ENCODE assay signal across 8 cellular contexts in genomic region chr9:64369111-64369510, GRCh38.
DNase-seq lines count a peak whose midpoint lies in the region; ATAC-seq and TF ChIP-seq lines count a peak whose summit lies in the region.
"Not testable (repeated sequence)": the region's sequence is repeated elsewhere in the genome, so short reads cannot be mapped to it uniquely, and the experiment has no call there.

No MANE protein-coding gene starts in this region.

- ATAC-seq in GM18519 (IDR thresholded peaks at IDR 0.05; ENCODE audit: low FRiP score, unreplicated experiment) (peak; percentile 95), HG03521 (IDR thresholded peaks at IDR 0.05; ENCODE audit: unreplicated experiment) (peak; percentile 100), left lobe of liver (peak; percentile 100)

- H3K9me3 Mint-ChIP-seq in activated CD4-positive, alpha-beta memory T cell treated with anti-CD3 and anti-CD28 coated beads, Interleukin-2, amount 10 ng/mL, durations not matched to agents 7 days and 5 days: not testable (repeated sequence)

- H3K27ac Mint-ChIP-seq in activated CD4-positive, alpha-beta memory T cell treated with anti-CD3 and anti-CD28 coated beads, Interleukin-2, amount 10 ng/mL, durations not matched to agents 7 days and 5 days: not testable (repeated sequence)

- not testable (repeated sequence) for H3K4me3 ChIP-seq in HEK293 (ENCODE audit: low read depth, low read length); brain microvascular endothelial cell (ENCODE audit: low read depth, low read length)

- peak; percentile 83 for DNase-seq in activated CD4-positive, alpha-beta memory T cell treated with anti-CD3 and anti-CD28 coated beads, Interleukin-2, amount 10 ng/mL, durations not matched to agents 7 days and 5 days
- DNase-seq in brain microvascular endothelial cell: peak; percentile 33
- peak; percentile 85 for DNase-seq in left lobe of liver (ENCODE audit: low spot score)
- DNase-seq in stimulated activated CD4-positive, alpha-beta T cell treated with anti-CD3 and anti-CD28 coated beads, Interleukin-1b, Interleukin-23, amount 100 ng/mL, for 1 hour (ENCODE audit: low read depth in 2 of 2): peak; percentile 32 to 62
- peak; percentile 82 for DNase-seq in ureter (ENCODE audit: low spot score)

- not testable (repeated sequence) for H3K36me3 Mint-ChIP-seq in activated CD4-positive, alpha-beta memory T cell treated with anti-CD3 and anti-CD28 coated beads, Interleukin-2, amount 10 ng/mL, durations not matched to agents 7 days and 5 days (ENCODE audit: low read depth)

- in situ Hi-C loops in brain microvascular endothelial cell (cut with HindIII; ENCODE audit: low pct_ligation_motif_present, low sequenced_read_pairs): not testable (repeated sequence)

- not testable (repeated sequence) for H3K27me3 ChIP-seq in brain microvascular endothelial cell (replicated peaks)

- not testable (repeated sequence) for H3K4me1 ChIP-seq in HEK293 (ENCODE audit: control insufficient read depth, insufficient read depth, low read length)

- H3K27ac ChIP-seq in HEK293 (ENCODE audit: extremely low read depth, low read depth, low read length); brain microvascular endothelial cell: not testable (repeated sequence)

- H3K4me3 Mint-ChIP-seq in activated CD4-positive, alpha-beta memory T cell treated with anti-CD3 and anti-CD28 coated beads, Interleukin-2, amount 10 ng/mL, durations not matched to agents 7 days and 5 days: not testable (repeated sequence)

- CTCF ChIA-PET in HEK293 (lab: Yijun Ruan, JAX); activated CD4-positive, alpha-beta memory T cell treated with anti-CD3 and anti-CD28 coated beads, Interleukin-2, amount 10 ng/mL, durations not matched to agents 7 days and 5 days (lab: Charles Lee): not testable (repeated sequence)

- TF ChIP-seq CTCF in HEK293 (tag by site-specific recombination; IDR thresholded peaks at IDR 0.05): not testable (repeated sequence)
- TF ChIP-seq CTCF in brain microvascular endothelial cell (IDR thresholded peaks at IDR 0.05; ENCODE audit: low read depth, low read length, missing control alignments): peak; percentile 35

- H3K27me3 Mint-ChIP-seq in activated CD4-positive, alpha-beta memory T cell treated with anti-CD3 and anti-CD28 coated beads, Interleukin-2, amount 10 ng/mL, durations not matched to agents 7 days and 5 days: not testable (repeated sequence)

- not testable (repeated sequence) for H3K9me3 ChIP-seq in HEK293 (ENCODE audit: control insufficient read depth, insufficient read depth, low read depth, low read length)

- POLR2A ChIA-PET in HEK293 (lab: Yijun Ruan, JAX); activated CD4-positive, alpha-beta memory T cell treated with anti-CD3 and anti-CD28 coated beads, Interleukin-2, amount 10 ng/mL, durations not matched to agents 7 days and 5 days (lab: Charles Lee): not testable (repeated sequence)

- H3K36me3 ChIP-seq in HEK293 (ENCODE audit: control insufficient read depth in 2 of 2, insufficient read depth in 1 of 2, low read length in 2 of 2); brain microvascular endothelial cell (replicated peaks): not testable (repeated sequence)

- not testable (repeated sequence) for H3K4me1 Mint-ChIP-seq in activated CD4-positive, alpha-beta memory T cell treated with anti-CD3 and anti-CD28 coated beads, Interleukin-2, amount 10 ng/mL, durations not matched to agents 7 days and 5 days

TF ChIP-seq in HEK293, 187 proteins besides CTCF, POLR2A, EP300 and RAD21:
- TF ChIP-seq ZBTB26 (tag by site-specific recombination; optimal IDR thresholded peaks at IDR 0.05): peak; percentile 77
- TF ChIP-seq ZBTB48 (tag by site-specific recombination; IDR thresholded peaks at IDR 0.05): peak; percentile 68
- peak; percentile 37; the same call in 1 of the 2 replicates for TF ChIP-seq SP2 (tag by site-specific recombination; IDR thresholded peaks at IDR 0.05)
- peak; percentile 27 for TF ChIP-seq ZBTB8A (tag by site-specific recombination; IDR thresholded peaks at IDR 0.05)
- 0 out of 2 replicates have a peak, but pooled peaks have one; percentile 21 for TF ChIP-seq ZNF335 (tag by site-specific recombination; conservative IDR thresholded peaks at IDR 0.05)
TF ChIP-seq in HEK293: peak in this region for 5; not testable (repeated sequence) for 182.

Comparison
In these comparisons a context has a peak if more than half of its experiments do, and no peak if none do; other contexts are left out.
1. DNase-seq: peak in every context shown above with its lines; median percentile 85 in left lobe of liver; 83 in activated CD4-positive, alpha-beta memory T cell treated with anti-CD3 and anti-CD28 coated beads, Interleukin-2, amount 10 ng/mL, durations not matched to agents 7 days and 5 days; 82 in ureter; 47 in stimulated activated CD4-positive, alpha-beta T cell treated with anti-CD3 and anti-CD28 coated beads, Interleukin-1b, Interleukin-23, amount 100 ng/mL, for 1 hour; 33 in brain microvascular endothelial cell.